ENCODE assay signal across 9 cellular contexts in genomic region chr20:51011479-51011878, GRCh38. TPM values are rescaled to one million over a fixed set of nuclear protein-coding genes. Genes with fewer than 3 reads are reported as not detected.
"Had no signal": no experiment of that assay in that cellular context is flagged by ENCODE, and none has a peak within 500 bp of the region (broad histone marks: within the 10 kb centered on the region; RNA-seq: fewer than 3 reads in every experiment).

No MANE protein-coding gene starts in this region.

- H3K4me3 ChIP-seq: GM23338 had no signal

- H3K4me2 ChIP-seq: GM23338, KMS-11 had no signal

- DNase-seq: H9, HCEC 1CT, IMR-90, KBM-7 had no signal

- FAIRE-seq: H1, H54 had no signal

- H3K27ac ChIP-seq: KMS-11 had no signal

- ATAC-seq: GM23338 had no signal

- H2AFZ ChIP-seq: GM23338 had no signal

- H3K9ac ChIP-seq: KMS-11 had no signal

RNA-seq across cellular contexts. Expression of gene KCNG1, which starts 11.4 kb away (rescaled TPM):
- total RNA-seq: HT-29 had no signal
